23 cellular contexts compared by ENCODE assay signal in genomic region chr7:129115676-129116075, GRCh38. TPM values are rescaled to one million over a fixed set of nuclear protein-coding genes. Genes with fewer than 3 reads are reported as not detected.
DNase-seq lines count a peak whose midpoint lies in the region; ATAC-seq, FAIRE-seq and TF ChIP-seq lines count a peak whose summit lies in the region.
"Had no signal": no experiment of that assay in that cellular context is flagged by ENCODE, and none has a peak within 500 bp of the region (broad histone marks: within the 10 kb centered on the region; RNA-seq: fewer than 3 reads in every experiment).

No MANE protein-coding gene starts in this region.

- no peak overlapping the region for H2BK5ac ChIP-seq in H1 (ENCODE audit: low read depth, low read length)

- H3K9me3 ChIP-seq in H1 (ENCODE audit: insufficient read depth in 2 of 2, low read depth in 1 of 2, low read length in 1 of 2): peaks cover 0 to 11% of the 10 kb centered on the region in 2 experiments; a peak in 3 of 4 replicates

- no peak overlapping the region for H3K4ac ChIP-seq in H1 (replicated peaks; ENCODE audit: insufficient read length, low read depth, low read length)

- no peak overlapping the region for H4K91ac ChIP-seq in H1 (replicated peaks; ENCODE audit: insufficient read length, low read length)

- no peak overlapping the region for H3K18ac ChIP-seq in H1 (ENCODE audit: extremely low read depth, low read length)

- no peak overlapping the region for H4K8ac ChIP-seq in H1 (ENCODE audit: extremely low read depth, insufficient read depth, low read length)

- H3K4me2 ChIP-seq in H1 (ENCODE audit: insufficient read depth in 1 of 2, low read depth in 2 of 2, low read length in 2 of 2): no peak overlapping the region
- H3K4me2 ChIP-seq: A549; BLaER1 treated with 17β-estradiol and CSF1 and Interleukin-3, amounts not matched to agents 10 nM and 100 nM had no signal

- H3K9ac ChIP-seq in H1 (replicated peaks in 1 of 4; ENCODE audit: extremely low read depth in 1 of 4, low read depth in 3 of 4, low read length in 3 of 4): no peak overlapping the region
- H3K9ac ChIP-seq: BLaER1 treated with 17β-estradiol and CSF1 and Interleukin-3, amounts not matched to agents 10 nM and 100 nM had no signal

- no peaks in the 10 kb centered on the region for H3K27me3 ChIP-seq in H1 (replicated peaks in 1 of 4; ENCODE audit: control insufficient read depth in 3 of 4, extremely low read depth in 1 of 4, insufficient read depth in 3 of 4, low read length in 3 of 4)
- H3K27me3 ChIP-seq: BE2C; BLaER1 treated with 17β-estradiol and CSF1 and Interleukin-3, amounts not matched to agents 10 nM and 100 nM had no signal

- H3K79me1 ChIP-seq in H1 (ENCODE audit: low read depth, low read length): no peaks in the 10 kb centered on the region

- no peak for TF ChIP-seq CTCF in H1 (IDR thresholded peaks at IDR 0.05; ENCODE audit: control extremely low read depth in 1 of 3, insufficient read depth in 1 of 3, low read depth in 1 of 3, low read length in 3 of 3)

- no peaks in the 10 kb centered on the region for H3K36me3 ChIP-seq in H1 (ENCODE audit: control insufficient read depth in 2 of 4, insufficient read depth in 4 of 4, low read length in 3 of 4)
- H3K36me3 ChIP-seq: BE2C; BLaER1 treated with 17β-estradiol and CSF1 and Interleukin-3, amounts not matched to agents 10 nM and 100 nM had no signal

- no peak overlapping the region for H2AK5ac ChIP-seq in H1 (ENCODE audit: low read depth, low read length)

- TF ChIP-seq RAD21 in H1 (IDR thresholded peaks at IDR 0.05 in 1 of 2, conservative IDR thresholded peaks at IDR 0.05 in 1 of 2; ENCODE audit: low read depth in 2 of 2, low read length in 2 of 2): no peak

- no peak overlapping the region for H2BK120ac ChIP-seq in H1 (replicated peaks; ENCODE audit: low read depth, low read length)

- H4K20me1 ChIP-seq in H1 (replicated peaks in 1 of 2; ENCODE audit: control insufficient read depth in 1 of 2, insufficient read depth in 2 of 2, low read length in 2 of 2): no peaks in the 10 kb centered on the region
- H4K20me1 ChIP-seq: BLaER1 treated with 17β-estradiol and CSF1 and Interleukin-3, amounts not matched to agents 10 nM and 100 nM had no signal

- intact Hi-C loops in left colon (cut with DNase I, micrococcal nuclease): no loop called here

- no peak overlapping the region for H2BK12ac ChIP-seq in H1 (ENCODE audit: low read depth, low read length)

- no peak overlapping the region for H3K4me3 ChIP-seq in H1 (ENCODE audit: extremely low read depth in 1 of 4, insufficient read depth in 2 of 4, low read depth in 3 of 4, low read length in 4 of 4)
- H3K4me3 ChIP-seq: A549; BLaER1 treated with 17β-estradiol and CSF1 and Interleukin-3, amounts not matched to agents 10 nM and 100 nM had no signal

- no peak for TF ChIP-seq POLR2A in GM12891 (IDR thresholded peaks at IDR 0.05; ENCODE audit: low read depth, low read length)
- no peak for TF ChIP-seq POLR2A in H1 (IDR thresholded peaks at IDR 0.05; ENCODE audit: control extremely low read depth in 1 of 2, low read depth in 2 of 2, low read length in 2 of 2)

- H3K79me2 ChIP-seq in H1 (ENCODE audit: control insufficient read depth in 1 of 2, insufficient read depth in 2 of 2, low read length in 2 of 2): no peaks in the 10 kb centered on the region

- no peak overlapping the region for H2BK20ac ChIP-seq in H1 (ENCODE audit: low read length)

- H3K4me1 ChIP-seq in H1 (replicated peaks in 1 of 4; ENCODE audit: control insufficient read depth in 3 of 4, insufficient read depth in 4 of 4, low read length in 3 of 4): peaks cover 0 to 4% (median 4%) of the 10 kb centered on the region in 4 experiments; a peak in 5 of 7 replicates
- H3K4me1 ChIP-seq: BE2C had no signal

- no peak overlapping the region for H3K14ac ChIP-seq in H1 (ENCODE audit: insufficient read length)

- TF ChIP-seq EP300 in H1 (IDR thresholded peaks at IDR 0.05; ENCODE audit: borderline replicate concordance in 1 of 2, low read depth in 2 of 2, low read length in 2 of 2): no peak

- no peak overlapping the region for H2BK15ac ChIP-seq in H1 (ENCODE audit: low read length)

- H4K5ac ChIP-seq in H1 (ENCODE audit: insufficient read length, low read depth, low read length): no peak overlapping the region

- DNase-seq in COLO829 (ENCODE audit: low spot score) (peak; percentile 82), GM12891 (ENCODE audit: insufficient read length, low spot score) (no peak), H1 (ENCODE audit: low read depth in 1 of 2, low spot score in 2 of 2) (no peak), left colon (no peak)
- DNase-seq: 8988T; ACHN; AML-193; BE2C; Calu3; CD4-positive, alpha-beta T cell; CD8-positive, alpha-beta memory T cell; COR-L47; DMS53; DMS79 treated with DMSO at 0.1 percent for 48 hours; GOT3; H7; HCEC 1CT had no signal

- no peak overlapping the region for H3K23ac ChIP-seq in H1 (ENCODE audit: insufficient read length)

- CTCF ChIA-PET in H1 (lab: Charles Lee; ENCODE audit: partially characterized antibody): interaction anchor here (1.0 to 1.8 kb wide), 3 partner anchors 17 to 48 kb away, joined by 3 to 8 read pairs (median 4); no protein-coding TSS in a partner anchor

- ATAC-seq in GM21423 (IDR thresholded peaks at IDR 0.05; ENCODE audit: unreplicated experiment) (no peak), GM21515 (IDR thresholded peaks at IDR 0.05; ENCODE audit: unreplicated experiment) (no peak), left colon (no peak)
- ATAC-seq: A549 had no signal

- POLR2A ChIA-PET in H1 (lab: Charles Lee; ENCODE audit: partially characterized antibody): no interaction called here

- no peaks in the 10 kb centered on the region for H3K23me2 ChIP-seq in H1 (ENCODE audit: low read depth, low read length)

- peak overlapping the region; percentile 51 for H2AFZ ChIP-seq in H1 (ENCODE audit: low read length)

- H3K56ac ChIP-seq in H1 (replicated peaks; ENCODE audit: insufficient read length, low read depth, low read length): no peak overlapping the region

- FAIRE-seq in GM12891 (lab: Jason Lieb, UNC) (peak; percentile 52), H1 (lab: Jason Lieb, UNC) (no peak)
- FAIRE-seq: A549, G401.6, GM19239 had no signal

- H3K27ac ChIP-seq in H1 (ENCODE audit: low read depth, low read length): no peak overlapping the region
- H3K27ac ChIP-seq: A549; BLaER1 treated with 17β-estradiol and CSF1 and Interleukin-3, amounts not matched to agents 10 nM and 100 nM had no signal

TF ChIP-seq in GM12891, 5 proteins besides CTCF, POLR2A, EP300 and RAD21:
- no peak for TF ChIP-seq POLR2AphosphoS5 (IDR thresholded peaks at IDR 0.05; ENCODE audit: low read depth, low read length)
- no peak for TF ChIP-seq POU2F2 (IDR thresholded peaks at IDR 0.05; ENCODE audit: low read depth, low read length)
- no peak for TF ChIP-seq PAX5 (IDR thresholded peaks at IDR 0.05; ENCODE audit: insufficient read depth, low read length, severe bottlenecking)
- TF ChIP-seq TAF1 (IDR thresholded peaks at IDR 0.05; ENCODE audit: low read depth, low read length): no peak
- TF ChIP-seq SPI1 (IDR thresholded peaks at IDR 0.05; ENCODE audit: low read depth, low read length): no peak

TF ChIP-seq in H1, 55 proteins besides CTCF, POLR2A, EP300 and RAD21:
- TF ChIP-seq POU5F1 (IDR thresholded peaks at IDR 0.05; ENCODE audit: low read depth, low read length) (no peak), BCL11A (IDR thresholded peaks at IDR 0.05; ENCODE audit: low read depth in 2 of 2, low read length in 2 of 2) (no peak), RFX5 (IDR thresholded peaks at IDR 0.05; ENCODE audit: borderline replicate concordance, low read depth, low read length) (no peak), CHD2 (IDR thresholded peaks at IDR 0.05; ENCODE audit: low read length) (no peak)

RNA-seq across cellular contexts. Expression of gene TSPAN33, which starts 28.8 kb away (rescaled TPM):
- polyA plus RNA-seq in GM12891 (2012; ENCODE audit: low read depth, missing spikeins): 224 TPM
- 47.1 TPM in 2 replicates for total RNA-seq in H1 (2021; fragmentation: NEBNext Ultra II Directional; extraction: Animal tissue kit (Norgen Biotek cat#: 25700))
- polyA plus RNA-seq in H1 (2011; rRNA removed): 42.8 and 46.6 TPM in 2 replicates
- 49.3 TPM for polyA plus RNA-seq in H1 (2011; cell fraction: cytosol; rRNA removed)
- polyA plus RNA-seq in H1 (2011; cell fraction: nucleus; rRNA removed): 38.6 TPM
- 41.3 to 47.5 TPM (median 44.6 TPM) in 4 replicates for polyA plus RNA-seq in H1 (2012, experiment 1 of 2)
- 54.9 TPM for polyA plus RNA-seq in H1 (2012, experiment 2 of 2)
- 21.9 TPM for polyA plus RNA-seq in H1 (2013, experiment 1 of 2)
- 26.4 TPM for polyA plus RNA-seq in H1 (2013, experiment 2 of 2)
- polyA minus RNA-seq in H1 (2011; rRNA and poly(A)+ RNA removed): 81.5 and 91.9 TPM in 2 replicates
- 41.5 TPM for polyA minus RNA-seq in H1 (2011; cell fraction: cytosol; rRNA and poly(A)+ RNA removed)
- polyA minus RNA-seq in H1 (2011; cell fraction: nucleus; rRNA and poly(A)+ RNA removed): 26.3 TPM
- total RNA-seq in left colon: 1 to 10 TPM; 4.8 to 7.5 TPM
